ENCODE assay signal across 32 cellular contexts in the genomic region with DNA sequence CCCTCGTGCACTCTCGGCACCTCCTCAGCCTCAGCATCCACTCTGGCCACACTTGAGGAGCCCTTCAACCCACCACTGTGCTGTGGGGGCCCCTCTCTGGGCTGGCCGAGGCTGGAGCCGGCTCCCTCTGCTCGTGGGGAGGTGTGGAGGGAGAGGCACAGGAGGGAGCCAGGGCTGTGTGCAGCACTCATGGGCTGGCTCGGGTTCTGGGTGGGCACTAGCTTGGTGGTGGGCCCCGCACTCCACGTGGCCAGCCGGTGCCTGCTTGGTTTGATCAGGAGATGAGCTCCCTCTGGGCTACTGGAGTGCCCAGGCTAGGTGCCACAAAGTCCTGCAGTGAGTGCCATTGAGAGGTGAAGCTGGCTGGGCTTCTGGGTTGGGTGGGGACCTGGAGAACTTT.
"Had no signal": no experiment of that assay in that cellular context is flagged by ENCODE, and none has a peak within 500 bp of the region (broad histone marks: within the 10 kb centered on the region; RNA-seq: fewer than 3 reads in every experiment).

No MANE protein-coding gene starts in this region.

- H3K27me3 ChIP-seq: adrenal gland, body of pancreas, brain microvascular endothelial cell, breast epithelium had no signal

- H3K36me3 ChIP-seq: adrenal gland, brain microvascular endothelial cell, breast epithelium had no signal

- H3K27ac ChIP-seq: adrenal gland, body of pancreas, brain microvascular endothelial cell, breast epithelium, VCaP had no signal

- H3K4me3 ChIP-seq: adrenal gland, body of pancreas, breast epithelium had no signal

- ATAC-seq: activated CD8-positive, alpha-beta T cell treated with anti-CD3 and anti-CD28 coated beads for 36 hours; activated naive CD4-positive, alpha-beta T cell treated with anti-CD3 and anti-CD28 coated beads, Interleukin-2, amount 50 U/mL, for 72 hours; activated T-cell treated with anti-CD3 and anti-CD28 coated beads, Interleukin-2, amount 50 U/mL, for 4 hours; activated T-cell treated with anti-CD3 and anti-CD28 coated beads, Interleukin-2, amount 50 U/mL, for 72 hours; activated T-helper 17 cell treated with anti-CD3 and anti-CD28 coated beads, Interleukin-2, amount 50 U/mL, for 72 hours; body of pancreas had no signal

- H3K4me1 ChIP-seq: adrenal gland, body of pancreas, breast epithelium had no signal

- H3K9me3 ChIP-seq: adrenal gland, body of pancreas had no signal

- DNase-seq: activated B cell treated with CpG ODN at 0.5 μM for 24 hours; activated CD4-positive, alpha-beta memory T cell treated with anti-CD3 and anti-CD28 coated beads for 36 hours; activated CD4-positive, alpha-beta T cell treated with anti-CD3 and anti-CD28 coated beads for 4 hours; activated CD4-positive, alpha-beta T cell treated with anti-CD3 and anti-CD28 coated beads, Interleukin-2, amount 10 ng/mL, durations not matched to agents 24 days and 14 days; activated CD4-positive, alpha-beta T cell treated with anti-CD3 and anti-CD28 coated beads, Interleukin-2, amount 50 U/mL, for 1 hour; activated CD4-positive, alpha-beta T cell treated with anti-CD3 and anti-CD28 coated beads, Interleukin-2, amount 50 U/mL, for 4 hours; activated CD4-positive, CD25-positive, alpha-beta regulatory T cell treated with anti-CD3 and anti-CD28 coated beads, Interleukin-2, amount 50 U/mL, for 72 hours; activated CD8-positive, alpha-beta memory T cell treated with anti-CD3 and anti-CD28 coated beads, Interleukin-2, amount 50 U/mL, for 4 hours; activated CD8-positive, alpha-beta T cell treated with anti-CD3 and anti-CD28 coated beads for 36 hours; activated effector memory CD4-positive, alpha-beta T cell treated with anti-CD3 and anti-CD28 coated beads, Interleukin-2, amount 50 U/mL, for 16 hours; activated gamma-delta T cell treated with Interleukin-2 at 50 U/mL for 16 hours; activated naive CD4-positive, alpha-beta T cell; activated naive CD4-positive, alpha-beta T cell treated with anti-CD3 and anti-CD28 coated beads for 36 hours; activated naive CD4-positive, alpha-beta T cell treated with anti-CD3 and anti-CD28 coated beads, Interleukin-2, amount 50 U/mL, for 16 hours; activated naive CD8-positive, alpha-beta T cell treated with anti-CD3 and anti-CD28 coated beads for 36 hours; activated T-cell treated with anti-CD3 and anti-CD28 coated beads for 4 hours; activated T-cell treated with anti-CD3 and anti-CD28 coated beads, Interleukin-2, amount 50 U/mL, for 1 hour; activated T-cell treated with anti-CD3 and anti-CD28 coated beads, Interleukin-2, amount 50 U/mL, for 4 hours; activated T-cell treated with anti-CD3 and anti-CD28 coated beads, Interleukin-2, amount 50 U/mL, for 72 hours; adrenal gland; amniotic stem cell; aorta; body of pancreas; brain microvascular endothelial cell; central memory CD4-positive, alpha-beta T cell; T-helper 1 cell; T-helper 2 cell; T-helper 9 cell had no signal
